In genomic region chr17:69018022-69018615, GRCh38 we compare ENCODE assay signal across 1 cellular context.
TF ChIP-seq lines count a peak whose summit lies in the region.

No MANE protein-coding gene starts in this region.

TF ChIP-seq in HepG2, 621 proteins besides CTCF, POLR2A, EP300 and RAD21 (continued from another document):
- TF ChIP-seq ARID3A (IDR thresholded peaks at IDR 0.05; ENCODE audit: low read depth, low read length): peak; percentile 24; the same call in 1 of the 2 replicates
- 0 out of 2 replicates have a peak, but pooled peaks have one; percentile 28 for TF ChIP-seq CREM (IDR thresholded peaks at IDR 0.05)
- TF ChIP-seq CREM (CRISPR knock-in tag; IDR thresholded peaks at IDR 0.05): no peak
- TF ChIP-seq ZNF512B (CRISPR knock-in tag; IDR thresholded peaks at IDR 0.05; ENCODE audit: borderline replicate concordance): no peak
- TF ChIP-seq PRDM4 (CRISPR knock-in tag; IDR thresholded peaks at IDR 0.05; ENCODE audit: borderline replicate concordance): no peak
- peak; percentile 72; the same call in 1 of the 2 replicates for TF ChIP-seq NFIC (IDR thresholded peaks at IDR 0.05; ENCODE audit: low read length)
- no peak for TF ChIP-seq U2AF1 (optimal IDR thresholded peaks at IDR 0.05; ENCODE audit: low read depth, low read length)
- no peak for TF ChIP-seq CREB1 (IDR thresholded peaks at IDR 0.05)
- peak; percentile 30; the same call in 1 of the 2 replicates for TF ChIP-seq CREB1 (CRISPR knock-in tag; IDR thresholded peaks at IDR 0.05)
- no peak for TF ChIP-seq ZFY (CRISPR knock-in tag; IDR thresholded peaks at IDR 0.05)
- 0 out of 2 replicates have a peak, but pooled peaks have one; percentile 28 for TF ChIP-seq ELF3 (CRISPR knock-in tag; IDR thresholded peaks at IDR 0.05)
- TF ChIP-seq ZMAT5 (CRISPR knock-in tag; IDR thresholded peaks at IDR 0.05; ENCODE audit: borderline replicate concordance, low read depth): no peak
- TF ChIP-seq ZNF207 (IDR thresholded peaks at IDR 0.05; ENCODE audit: borderline replicate concordance): no peak
- TF ChIP-seq MED8 (CRISPR knock-in tag; IDR thresholded peaks at IDR 0.05; ENCODE audit: insufficient replicate concordance): no peak
- TF ChIP-seq POLR2G (IDR thresholded peaks at IDR 0.05; ENCODE audit: low read depth, low read length): no peak
- 0 out of 2 replicates have a peak, but pooled peaks have one; percentile 43 for TF ChIP-seq ZNF644 (CRISPR knock-in tag; IDR thresholded peaks at IDR 0.05; ENCODE audit: low read depth)
- TF ChIP-seq SOX5 (CRISPR knock-in tag; IDR thresholded peaks at IDR 0.05; ENCODE audit: borderline replicate concordance): peak; percentile 10; the same call in 1 of the 2 replicates
- peak; percentile 79 for TF ChIP-seq RXRB (CRISPR knock-in tag; IDR thresholded peaks at IDR 0.05; ENCODE audit: borderline replicate concordance)
- TF ChIP-seq NBN (conservative IDR thresholded peaks at IDR 0.05): no peak
- TF ChIP-seq FOXP1 (IDR thresholded peaks at IDR 0.05): no peak
- peak; percentile 65 for TF ChIP-seq FOXP1 (CRISPR knock-in tag; IDR thresholded peaks at IDR 0.05)
- peak; percentile 65 for TF ChIP-seq ARID5B (CRISPR knock-in tag; IDR thresholded peaks at IDR 0.05)
